Comparison of ENCODE assay signal across 8 cellular contexts in the genomic region with DNA sequence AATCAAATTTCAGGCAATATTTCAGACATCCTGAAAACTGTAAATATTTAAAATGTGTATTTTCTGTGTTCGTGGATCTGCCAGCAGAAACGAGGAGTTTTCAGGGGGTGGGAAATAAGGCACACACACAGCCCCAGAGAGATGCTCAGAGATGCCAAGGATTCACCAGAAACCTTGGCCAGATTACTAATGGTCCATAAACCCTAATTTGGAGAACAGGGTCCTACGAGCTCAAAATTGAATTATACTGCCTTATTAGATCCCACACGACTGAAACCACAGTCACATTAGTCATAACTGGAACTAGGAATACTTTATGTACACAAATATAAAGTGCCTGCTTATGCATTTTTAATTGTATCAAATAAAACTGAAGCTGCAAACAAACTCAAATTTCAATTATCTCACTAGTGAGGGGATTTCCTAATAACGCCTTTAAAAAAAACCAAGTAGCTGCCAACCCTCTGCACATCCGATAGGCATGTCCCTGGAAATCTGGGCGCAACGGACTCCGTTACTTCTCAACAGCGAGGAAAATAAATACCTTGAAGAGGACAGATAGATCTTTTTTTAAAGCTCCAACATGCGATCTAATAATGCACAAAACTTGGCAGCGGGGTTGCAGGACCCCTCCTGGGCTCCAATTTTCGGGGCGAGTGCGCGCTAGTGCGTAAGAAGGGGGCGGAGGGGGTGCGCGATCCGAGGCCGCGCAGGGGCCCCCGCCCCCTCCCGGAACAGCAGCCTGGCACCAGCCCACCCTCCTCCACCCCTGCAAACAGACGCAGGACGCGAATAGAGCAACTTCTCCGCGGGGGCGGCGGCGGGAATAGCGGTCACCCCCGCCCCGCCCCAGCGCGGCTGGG. TPM values are rescaled to one million over a fixed set of nuclear protein-coding genes. Genes with fewer than 3 reads are reported as not detected.
DNase-seq lines count a peak whose midpoint lies in the region; ATAC-seq and TF ChIP-seq lines count a peak whose summit lies in the region.

No MANE protein-coding gene starts in this region.

- WGBS in prostate gland, result 2% methylated on average over 30 of the region's 38 CpGs

- intact Hi-C loops in Panc1 (cut with micrococcal nuclease; ENCODE audit: unreplicated experiment), result no loop called here
- intact Hi-C loops in left cardiac atrium (cut with DNase I), result loop anchor here in 1 of 2 donors (5.0 to 10.0 kb wide), 2 partner anchors 78 to 105 kb away; no protein-coding TSS in a partner anchor
- intact Hi-C loops in prostate gland (cut with DNase I), result loop anchor here (10.0 kb wide), 1 partner anchor 112 kb away; no protein-coding TSS in a partner anchor

- H3K9me3 ChIP-seq in Panc1 (ENCODE audit: control insufficient read depth, insufficient read depth, low read depth, low read length) (no peaks in the 10 kb centered on the region), prostate gland (no peaks in the 10 kb centered on the region)

- ATAC-seq in HG03064 (IDR thresholded peaks at IDR 0.05; ENCODE audit: low read depth, unreplicated experiment), result peak; percentile 13
- ATAC-seq in Panc1, result peak; percentile 48
- ATAC-seq in left cardiac atrium, result no peak
- no peak for ATAC-seq in HG03097 (IDR thresholded peaks at IDR 0.05; ENCODE audit: low FRiP score, unreplicated experiment)

- H3K4me3 ChIP-seq in Panc1 (ENCODE audit: low read depth in 2 of 2, low read length in 2 of 2) (peak overlapping the region; percentile 79 to 80), prostate gland (peak overlapping the region; percentile 78 to 81)

- TF ChIP-seq POLR2A in prostate gland (IDR thresholded peaks at IDR 0.05), result no peak

- CTCF ChIA-PET in Panc1 (lab: Charles Lee), result interaction anchor here (0.5 kb wide), 1 partner anchor 150 kb away, joined by 11 read pairs; no protein-coding TSS in a partner anchor

- TF ChIP-seq CTCF in Panc1 (IDR thresholded peaks at IDR 0.05), result no peak
- no peak for TF ChIP-seq CTCF in prostate gland (IDR thresholded peaks at IDR 0.05)

- peak overlapping the region; percentile 83 for H3K27ac ChIP-seq in Panc1 (ENCODE audit: low read length)
- peak overlapping the region; percentile 79 to 88 for H3K27ac ChIP-seq in prostate gland

- DNase-seq in NCI-H748 (lab: John Stamatoyannopoulos, UW; ENCODE audit: unreplicated experiment) (peak; percentile 57), NCI-H748 treated with DMSO at 0.1 percent for 48 hours (lab: John Stamatoyannopoulos, UW) (no peak), Panc1 (ENCODE audit: low read depth, low spot score) (no peak), left cardiac atrium (peak; percentile 56), prostate gland (ENCODE audit: low spot score) (peak; percentile 20)
- peak; percentile 50 for DNase-seq in activated naive CD4-positive, alpha-beta T cell treated with Interleukin-2 at 50 U/mL for 16 hours

- H3K27me3 ChIP-seq in Panc1 (ENCODE audit: control insufficient read depth, insufficient read depth, low read length) (peaks cover 3% of the 10 kb centered on the region; the same call in 1 of the 2 replicates), prostate gland (replicated peaks; ENCODE audit: insufficient read depth) (no peaks in the 10 kb centered on the region)

- H3K36me3 ChIP-seq in Panc1 (ENCODE audit: control insufficient read depth, insufficient read depth, low read length), result no peaks in the 10 kb centered on the region; the same call in 1 of the 2 replicates
- H3K36me3 ChIP-seq in prostate gland, result no peaks in the 10 kb centered on the region

- in situ Hi-C loops in Panc1 (cut with HindIII; ENCODE audit: low pct_unique_long_range_greater_than_20kb, low sequenced_read_pairs), result no loop called here

- POLR2A ChIA-PET in Panc1 (lab: Charles Lee), result no interaction called here

- BruUV-seq in Panc1 (replicated peaks; lab: Mats Ljungman, UMichigan), result TSS peak; percentile 54

- H3K4me1 ChIP-seq in Panc1 (ENCODE audit: control insufficient read depth, insufficient read depth, low read length) (peaks cover 29% of the 10 kb centered on the region), prostate gland (replicated peaks) (peaks cover 12% of the 10 kb centered on the region)

RNA-seq across cellular contexts. Expression of gene CHD6, which starts 0.9 kb away (rescaled TPM):
- 21.3 TPM for total RNA-seq in Panc1 (2021; ENCODE audit: unreplicated experiment)
- 8.4 TPM for polyA plus RNA-seq in Panc1 (2012; ENCODE audit: insufficient read length)
- 10 to 100 TPM; 35.6 to 36.5 TPM for total RNA-seq in left cardiac atrium
- 10 to 100 TPM; 40.9 to 72.0 TPM for total RNA-seq in prostate gland

Comparison
In these comparisons a context has a peak if more than half of its experiments do, and no peak if none do; other contexts are left out.
1. DNase-seq: peak in NCI-H748 (single experiment), activated naive CD4-positive, alpha-beta T cell treated with Interleukin-2 at 50 U/mL for 16 hours (single experiment), left cardiac atrium (single experiment) and prostate gland (single experiment); none in NCI-H748 treated with DMSO at 0.1 percent for 48 hours (single experiment) and Panc1 (single experiment).
2. ATAC-seq: peak in HG03064 (single experiment) and Panc1 (single experiment); none in left cardiac atrium (0 of 2) and HG03097 (single experiment).